ENCODE assay signal across 1 cellular context in the genomic region with DNA sequence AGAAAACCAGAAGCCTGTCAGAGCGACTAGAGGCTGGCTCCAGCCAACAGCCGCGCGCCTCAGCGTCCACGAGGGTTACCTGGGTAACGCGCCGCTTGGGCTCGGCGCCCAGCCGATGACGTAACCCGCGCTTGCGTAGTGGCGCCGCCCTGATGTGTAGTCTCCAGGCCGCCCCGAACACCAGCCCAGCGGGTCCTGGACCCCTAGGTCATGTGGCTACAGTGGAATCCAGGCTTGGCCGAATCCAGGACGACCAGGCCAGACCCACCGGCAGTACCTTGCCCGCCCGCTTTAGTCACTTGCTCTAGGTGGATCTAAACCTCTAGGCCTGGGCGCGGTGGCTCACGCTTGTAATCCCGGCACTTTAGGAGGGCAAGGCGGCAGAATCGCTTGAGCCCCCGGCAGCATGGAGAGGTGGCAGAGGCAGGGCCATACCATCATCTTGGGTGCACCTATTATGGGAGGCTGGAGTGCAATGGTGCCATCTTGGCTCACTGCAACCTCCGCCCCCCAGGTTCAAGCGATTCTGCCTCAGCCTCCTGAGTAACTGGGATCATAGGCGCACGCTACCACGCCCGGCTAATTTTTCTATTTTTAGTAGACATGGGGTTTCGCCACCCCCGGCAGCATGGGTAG.
TF ChIP-seq lines count a peak whose summit lies in the region.

No MANE protein-coding gene starts in this region.

TF ChIP-seq in IMR-90, 13 proteins besides CTCF, POLR2A, EP300 and RAD21 (continued from another document):
- TF ChIP-seq, protein P1, sequence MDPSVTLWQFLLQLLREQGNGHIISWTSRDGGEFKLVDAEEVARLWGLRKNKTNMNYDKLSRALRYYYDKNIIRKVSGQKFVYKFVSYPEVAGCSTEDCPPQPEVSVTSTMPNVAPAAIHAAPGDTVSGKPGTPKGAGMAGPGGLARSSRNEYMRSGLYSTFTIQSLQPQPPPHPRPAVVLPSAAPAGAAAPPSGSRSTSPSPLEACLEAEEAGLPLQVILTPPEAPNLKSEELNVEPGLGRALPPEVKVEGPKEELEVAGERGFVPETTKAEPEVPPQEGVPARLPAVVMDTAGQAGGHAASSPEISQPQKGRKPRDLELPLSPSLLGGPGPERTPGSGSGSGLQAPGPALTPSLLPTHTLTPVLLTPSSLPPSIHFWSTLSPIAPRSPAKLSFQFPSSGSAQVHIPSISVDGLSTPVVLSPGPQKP (IDR thresholded peaks at IDR 0.05; ENCODE audit: borderline replicate concordance, low read depth, low read length) = no peak
- no peak for TF ChIP-seq SMC3 (IDR thresholded peaks at IDR 0.05; ENCODE audit: low read depth, low read length)
